Comparison of ENCODE assay signal across 20 cellular contexts in the genomic region with DNA sequence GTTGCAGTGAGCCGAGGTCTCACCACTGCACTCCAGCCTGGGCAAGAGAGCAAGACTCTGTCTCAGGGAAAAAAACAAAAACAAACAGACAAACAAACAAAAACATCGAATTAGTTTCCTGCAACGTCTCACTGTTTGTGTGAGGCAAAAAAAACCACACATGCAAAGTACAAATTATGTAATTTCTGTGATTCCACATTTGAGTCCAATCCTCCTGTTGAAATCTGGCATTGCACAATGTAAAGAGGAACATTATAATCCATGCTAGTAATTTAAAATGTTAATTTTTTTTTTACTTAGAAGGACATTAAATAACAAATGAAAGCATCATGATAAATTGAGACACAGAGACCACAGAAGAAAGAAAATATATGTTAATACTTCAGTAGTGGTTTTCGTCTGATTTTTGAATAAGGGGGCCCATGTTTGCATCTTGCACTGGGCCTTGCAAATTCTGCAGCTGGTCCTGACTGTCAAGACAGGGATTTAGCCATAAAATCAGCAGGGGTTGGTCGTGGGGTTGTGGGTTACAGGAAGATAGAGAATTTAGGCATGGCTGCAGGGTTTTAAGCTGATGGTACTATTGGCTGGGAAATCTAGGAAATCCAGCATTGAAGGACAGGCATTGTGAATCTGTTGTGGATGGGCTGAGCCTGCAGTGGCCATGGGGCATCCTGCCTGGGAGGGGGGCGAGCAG.
"Had no signal": no experiment of that assay in that cellular context is flagged by ENCODE, and none has a peak within 500 bp of the region (broad histone marks: within the 10 kb centered on the region; RNA-seq: fewer than 3 reads in every experiment).

No MANE protein-coding gene starts in this region.

- H3K4me1 ChIP-seq: right lobe of liver, stomach had no signal

- ATAC-seq: activated CD4-positive, alpha-beta T cell treated with anti-CD3 and anti-CD28 coated beads for 36 hours; mucosa of descending colon; right lobe of liver; WTC11 had no signal

- H3K36me3 Mint-ChIP-seq: activated CD4-positive, alpha-beta memory T cell treated with anti-CD3 and anti-CD28 coated beads for 36 hours; activated naive CD8-positive, alpha-beta T cell treated with anti-CD3 and anti-CD28 coated beads, Interleukin-2, amount 10 ng/mL, durations not matched to agents 7 days and 5 days; brain; naive B cell; WTC11 had no signal

- H3K4me3 ChIP-seq: dorsolateral prefrontal cortex, left ventricle myocardium inferior, mucosa of descending colon, ovary, right lobe of liver, smooth muscle cell, stomach had no signal

- H3K27ac Mint-ChIP-seq: activated CD4-positive, alpha-beta memory T cell treated with anti-CD3 and anti-CD28 coated beads for 36 hours; activated CD4-positive, alpha-beta T cell treated with anti-CD3 and anti-CD28 coated beads for 36 hours; activated naive CD8-positive, alpha-beta T cell treated with anti-CD3 and anti-CD28 coated beads, Interleukin-2, amount 10 ng/mL, durations not matched to agents 7 days and 5 days; activated T-helper 1 cell treated with anti-CD3 and anti-CD28 coated beads, Interleukin-12 subunit alpha, Interleukin-12 subunit beta, Interleukin-2, Interleukin-4 antibody, amounts not matched to agents 30 ng/mL and 10 ng/mL and 1 ng/mL, durations not matched to agents 14 hours and 24 hours and 36 hours; T-helper 2 cell treated with Interferon-gamma antibody and Interleukin-4, amounts not matched to agents 5 μg/mL and 100 μg/mL, for 36 hours; WTC11 had no signal

- H3K27me3 ChIP-seq: dorsolateral prefrontal cortex, ovary, right lobe of liver, stomach had no signal

- H3K9me3 Mint-ChIP-seq: activated CD4-positive, alpha-beta memory T cell treated with anti-CD3 and anti-CD28 coated beads for 36 hours; activated naive CD8-positive, alpha-beta T cell treated with anti-CD3 and anti-CD28 coated beads, Interleukin-2, amount 10 ng/mL, durations not matched to agents 7 days and 5 days; activated T-helper 1 cell treated with anti-CD3 and anti-CD28 coated beads, Interleukin-12 subunit alpha, Interleukin-12 subunit beta, Interleukin-2, Interleukin-4 antibody, amounts not matched to agents 30 ng/mL and 10 ng/mL and 1 ng/mL, durations not matched to agents 14 hours and 24 hours and 36 hours; brain; T-helper 2 cell treated with Interferon-gamma antibody and Interleukin-4, amounts not matched to agents 5 μg/mL and 100 μg/mL, for 36 hours; WTC11 had no signal

- H3K27ac ChIP-seq: dorsolateral prefrontal cortex, left ventricle myocardium inferior, ovary, right lobe of liver, stomach had no signal

- H3K4me1 Mint-ChIP-seq: activated CD4-positive, alpha-beta T cell treated with anti-CD3 and anti-CD28 coated beads for 36 hours; naive B cell had no signal

- DNase-seq: activated CD4-positive, alpha-beta memory T cell treated with anti-CD3 and anti-CD28 coated beads for 36 hours; activated CD4-positive, alpha-beta T cell treated with anti-CD3 and anti-CD28 coated beads for 36 hours; activated naive CD4-positive, alpha-beta T cell treated with Interleukin-2 at 50 U/mL for 16 hours; activated naive CD8-positive, alpha-beta T cell treated with anti-CD3 and anti-CD28 coated beads, Interleukin-2, amount 10 ng/mL, durations not matched to agents 7 days and 5 days; activated T-cell treated with anti-CD3 and anti-CD28 coated beads for 4 hours; anterior cingulate cortex; dorsolateral prefrontal cortex; left ventricle myocardium inferior; mucosa of descending colon; naive B cell; ovary; right lobe of liver; stimulated activated CD4-positive, alpha-beta T cell treated with anti-CD3 and anti-CD28 coated beads, Interleukin-4, amount 100 ng/mL, for 1 hour; stomach; trophoblast cell had no signal

- H3K9me3 ChIP-seq: left ventricle myocardium inferior, mucosa of descending colon, ovary, right lobe of liver, stomach had no signal

- H3K36me3 ChIP-seq: left ventricle myocardium inferior, ovary, right lobe of liver, stomach had no signal

- H3K4me3 Mint-ChIP-seq: activated CD4-positive, alpha-beta memory T cell treated with anti-CD3 and anti-CD28 coated beads for 36 hours; activated CD4-positive, alpha-beta T cell treated with anti-CD3 and anti-CD28 coated beads for 36 hours; activated naive CD8-positive, alpha-beta T cell treated with anti-CD3 and anti-CD28 coated beads, Interleukin-2, amount 10 ng/mL, durations not matched to agents 7 days and 5 days; activated T-helper 1 cell treated with anti-CD3 and anti-CD28 coated beads, Interleukin-12 subunit alpha, Interleukin-12 subunit beta, Interleukin-2, Interleukin-4 antibody, amounts not matched to agents 30 ng/mL and 10 ng/mL and 1 ng/mL, durations not matched to agents 14 hours and 24 hours and 36 hours; brain; naive B cell; T-helper 2 cell treated with Interferon-gamma antibody and Interleukin-4, amounts not matched to agents 5 μg/mL and 100 μg/mL, for 36 hours; WTC11 had no signal
